9 cellular contexts compared by ENCODE assay signal in the genomic region with DNA sequence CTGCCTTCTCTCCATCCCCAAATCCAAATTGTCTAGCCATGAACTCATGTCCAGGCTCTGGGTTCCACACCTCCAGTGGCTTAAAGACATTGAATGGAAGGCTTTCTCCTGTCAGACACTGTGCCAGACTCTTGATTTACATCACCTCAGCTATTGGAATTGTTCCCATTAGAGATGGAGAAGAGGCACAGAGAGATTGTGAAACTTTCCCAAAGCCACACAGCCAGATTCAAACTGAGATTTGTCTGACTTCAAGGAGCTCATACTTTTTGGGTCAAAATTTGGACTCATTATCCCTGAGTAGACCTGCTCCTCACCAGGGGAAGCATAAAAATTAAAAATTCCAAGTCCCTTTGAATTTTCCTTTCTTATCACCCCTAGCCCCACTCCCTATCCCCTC. TPM values are rescaled to one million over a fixed set of nuclear protein-coding genes. Genes with fewer than 3 reads are reported as not detected.
"Had no signal": no experiment of that assay in that cellular context is flagged by ENCODE, and none has a peak within 500 bp of the region (broad histone marks: within the 10 kb centered on the region; RNA-seq: fewer than 3 reads in every experiment).

No MANE protein-coding gene starts in this region.

- H2AFZ ChIP-seq: GM23338 had no signal

- H3K4me2 ChIP-seq: GM23338 had no signal

- H3K27ac Mint-ChIP-seq: GM23338 had no signal

- DNase-seq: H9, HCEC 1CT, KG1 had no signal

- H3K4me3 ChIP-seq: GM23338 had no signal

- H3K4me3 Mint-ChIP-seq: GM23338, H9, IgD-negative memory B cell had no signal

- H3K9me3 Mint-ChIP-seq: IgD-negative memory B cell had no signal

- FAIRE-seq: H1, H54, HTR-8/SVneo had no signal

RNA-seq across cellular contexts. Expression of gene MYO3B, which starts 18.9 kb away (rescaled TPM):
- total RNA-seq: HT-29 had no signal
- polyA plus RNA-seq: GM23338 had no signal
